10 cellular contexts compared by ENCODE assay signal in the genomic region with DNA sequence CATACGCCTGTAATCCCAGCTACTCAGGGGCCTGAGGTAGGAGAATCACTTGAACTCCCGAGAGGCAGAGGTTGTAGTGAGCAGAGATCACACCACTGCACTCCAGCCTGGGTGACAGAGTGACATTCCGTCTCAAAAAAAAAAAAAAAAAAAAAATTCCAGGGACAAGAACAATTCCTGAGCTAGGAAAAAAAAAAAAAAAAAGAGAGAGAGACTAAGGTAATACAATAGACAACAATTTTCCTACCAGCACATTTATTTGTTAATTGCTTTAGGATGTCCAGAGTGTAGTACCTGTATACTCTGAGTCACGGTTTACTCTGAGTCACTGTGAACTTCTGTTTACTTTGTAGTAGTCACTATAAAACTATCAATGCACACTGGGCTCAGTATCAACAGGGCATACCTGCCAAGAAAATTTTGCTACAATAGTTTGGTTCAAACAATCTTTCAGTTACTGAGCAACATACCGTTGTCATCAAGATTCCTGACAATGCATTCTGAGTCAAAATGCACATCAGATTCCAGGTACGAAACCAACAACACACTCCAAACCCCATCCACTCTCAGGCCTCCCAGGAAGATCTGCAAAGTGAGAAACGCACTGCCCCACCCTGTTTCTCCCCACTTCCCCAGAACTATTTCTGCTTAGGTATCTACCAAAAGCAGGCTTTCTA. TPM values are rescaled to one million over a fixed set of nuclear protein-coding genes. Genes with fewer than 3 reads are reported as not detected.
DNase-seq lines count a peak whose midpoint lies in the region; ATAC-seq and TF ChIP-seq lines count a peak whose summit lies in the region.
"Had no signal": no experiment of that assay in that cellular context is flagged by ENCODE, and none has a peak within 500 bp of the region (broad histone marks: within the 10 kb centered on the region; RNA-seq: fewer than 3 reads in every experiment).

No MANE protein-coding gene starts in this region.

- peak overlapping the region; percentile 73 for H3K27ac ChIP-seq in colonic mucosa

- H3K9me3 ChIP-seq in MG63 = no peaks in the 10 kb centered on the region; the same call in 1 of the 2 replicates
- no peaks in the 10 kb centered on the region for H3K9me3 ChIP-seq in colonic mucosa

- CTCF ChIA-PET in activated CD4-positive, alpha-beta T cell treated with anti-CD3 and anti-CD28 coated beads, Interleukin-2, amount 10 ng/mL, durations not matched to agents 7 days and 5 days (lab: Charles Lee) = interaction anchor here (0.7 to 1.0 kb wide), 3 partner anchors 28 to 154 kb away, joined by 4 to 6 read pairs (median 5); no protein-coding TSS in a partner anchor

- H3K36me3 ChIP-seq in MG63 (no peaks in the 10 kb centered on the region; the same call in 1 of the 2 replicates), colonic mucosa (no peaks in the 10 kb centered on the region)

- peaks cover 34% of the 10 kb centered on the region for H3K36me3 Mint-ChIP-seq in nephron (ENCODE audit: low read depth)
- no peaks in the 10 kb centered on the region for H3K36me3 Mint-ChIP-seq in activated CD4-positive, alpha-beta T cell treated with anti-CD3 and anti-CD28 coated beads, Interleukin-2, amount 10 ng/mL, durations not matched to agents 7 days and 5 days (ENCODE audit: low read depth)

- H3K27me3 ChIP-seq in MG63 = no peaks in the 10 kb centered on the region
- H3K27me3 ChIP-seq in colonic mucosa = no peaks in the 10 kb centered on the region

- H3K27ac Mint-ChIP-seq in nephron = peak overlapping the region; percentile 30 to 57 (median 49)
- H3K27ac Mint-ChIP-seq in activated CD4-positive, alpha-beta T cell treated with anti-CD3 and anti-CD28 coated beads, Interleukin-2, amount 10 ng/mL, durations not matched to agents 7 days and 5 days = no peak overlapping the region

- no peak overlapping the region for H3K4me3 Mint-ChIP-seq in nephron
- no peak overlapping the region for H3K4me3 Mint-ChIP-seq in activated CD4-positive, alpha-beta T cell treated with anti-CD3 and anti-CD28 coated beads, Interleukin-2, amount 10 ng/mL, durations not matched to agents 7 days and 5 days

- ATAC-seq in GM21737 (IDR thresholded peaks at IDR 0.05; ENCODE audit: unreplicated experiment) = no peak

- DNase-seq in EL = peak; percentile 63
- DNase-seq in MG63 = peak; percentile 72
- DNase-seq in colonic mucosa = peak; percentile 54
- no peak for DNase-seq in SK-N-DZ (ENCODE audit: low spot score)
- no peak for DNase-seq in activated CD4-positive, alpha-beta T cell treated with anti-CD3 and anti-CD28 coated beads, Interleukin-2, amount 10 ng/mL, durations not matched to agents 7 days and 5 days
- no peak for DNase-seq in NCI-H1048 (lab: John Stamatoyannopoulos, UW)
- DNase-seq: NCI-H526 treated with DMSO at 0.1 percent for 48 hours, posterior cingulate gyrus had no signal

- H3K9ac ChIP-seq in colonic mucosa (ENCODE audit: low read depth in 2 of 2, low read length in 2 of 2) = peak overlapping the region in 1 of 2 donors; percentile 51

- intact Hi-C loops in colonic mucosa (cut with DNase I) = no loop called here

- H3K4me1 ChIP-seq in colonic mucosa = peaks cover 10% of the 10 kb centered on the region

- H3K4me3 ChIP-seq in MG63 = no peak overlapping the region
- H3K4me3 ChIP-seq in colonic mucosa = no peak overlapping the region

- H3K9me3 Mint-ChIP-seq in nephron = peaks cover 6% of the 10 kb centered on the region
- H3K9me3 Mint-ChIP-seq in activated CD4-positive, alpha-beta T cell treated with anti-CD3 and anti-CD28 coated beads, Interleukin-2, amount 10 ng/mL, durations not matched to agents 7 days and 5 days = no peaks in the 10 kb centered on the region

- POLR2A ChIA-PET in activated CD4-positive, alpha-beta T cell treated with anti-CD3 and anti-CD28 coated beads, Interleukin-2, amount 10 ng/mL, durations not matched to agents 7 days and 5 days (lab: Charles Lee) = no interaction called here

- H3K27me3 Mint-ChIP-seq in nephron (ENCODE audit: low read depth) = no peaks in the 10 kb centered on the region
- H3K27me3 Mint-ChIP-seq in activated CD4-positive, alpha-beta T cell treated with anti-CD3 and anti-CD28 coated beads, Interleukin-2, amount 10 ng/mL, durations not matched to agents 7 days and 5 days = peaks cover 7% of the 10 kb centered on the region

- peaks cover 24% of the 10 kb centered on the region for H3K4me1 Mint-ChIP-seq in nephron
- peaks cover 12% of the 10 kb centered on the region for H3K4me1 Mint-ChIP-seq in activated CD4-positive, alpha-beta T cell treated with anti-CD3 and anti-CD28 coated beads, Interleukin-2, amount 10 ng/mL, durations not matched to agents 7 days and 5 days

- TF ChIP-seq CTCF in colonic mucosa (IDR thresholded peaks at IDR 0.05) = no peak
- no peak for TF ChIP-seq CTCF in nephron (IDR thresholded peaks at IDR 0.05; ENCODE audit: unreplicated experiment in 3 of 3)

RNA-seq across cellular contexts. Expression of gene IGF2BP2, which starts 28.3 kb away (rescaled TPM):
- total RNA-seq in MG63 (2014; rRNA removed; shearing (Covaris generic); ENCODE audit: low replicate concordance) = 26.2 and 49.3 TPM in 2 replicates
- total RNA-seq in colonic mucosa = 10 to 100 TPM; 48.7 to 61.2 TPM
- 25.0 and 29.0 TPM in 2 replicates for polyA plus RNA-seq in SK-N-DZ (2014; cell fraction: cytosol; rRNA removed)
- 23.1 and 47.1 TPM in 2 replicates for polyA plus RNA-seq in SK-N-DZ (2014; cell fraction: nucleus; rRNA removed)
- under 1 TPM in 1 of 2 experiments, not detected in 1; 0.62 TPM for total RNA-seq in activated CD4-positive, alpha-beta T cell treated with anti-CD3 and anti-CD28 coated beads, Interleukin-2, amount 10 ng/mL, durations not matched to agents 7 days and 5 days

Comparison
In these comparisons a context has a peak if more than half of its experiments do, and no peak if none do; other contexts are left out.
1. DNase-seq: peak in EL (single experiment), MG63 (single experiment) and colonic mucosa (single experiment); none in SK-N-DZ (single experiment), activated CD4-positive, alpha-beta T cell treated with anti-CD3 and anti-CD28 coated beads, Interleukin-2, amount 10 ng/mL, durations not matched to agents 7 days and 5 days (single experiment) and NCI-H1048 (single experiment).
2. RNA of gene IGF2BP2, which starts 28.3 kb away (total RNA-seq): 48.7 to 61.2 TPM in colonic mucosa and 26.2 to 49.3 TPM in MG63; 0.62 TPM in activated CD4-positive, alpha-beta T cell treated with anti-CD3 and anti-CD28 coated beads, Interleukin-2, amount 10 ng/mL, durations not matched to agents 7 days and 5 days; every median in the first group is over 10 times any median in the second.